Comparison of ENCODE assay signal across 1 cellular context in the genomic region with DNA sequence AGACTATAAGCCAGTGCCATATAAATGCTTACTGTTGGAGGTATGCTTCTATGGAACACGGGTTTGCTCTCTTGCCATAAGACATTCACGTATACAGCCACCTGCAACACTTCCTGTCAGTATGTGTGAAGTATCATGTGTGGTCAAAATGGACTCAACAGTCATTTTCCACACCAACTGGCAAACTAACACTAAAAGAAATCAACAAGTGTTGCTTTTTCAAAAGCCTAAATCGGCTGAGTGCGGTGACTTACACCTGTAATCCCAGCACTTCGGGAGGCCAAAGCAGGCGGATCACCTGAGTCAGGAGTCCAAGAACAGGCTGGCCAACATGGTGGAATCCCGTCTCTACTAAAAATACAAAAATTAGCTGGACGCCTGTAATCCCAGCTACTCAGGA.
TF ChIP-seq lines count a peak whose summit lies in the region.

No MANE protein-coding gene starts in this region.

TF ChIP-seq in GM12878, 131 proteins besides CTCF, POLR2A, EP300 and RAD21:
- TF ChIP-seq, protein P1, sequence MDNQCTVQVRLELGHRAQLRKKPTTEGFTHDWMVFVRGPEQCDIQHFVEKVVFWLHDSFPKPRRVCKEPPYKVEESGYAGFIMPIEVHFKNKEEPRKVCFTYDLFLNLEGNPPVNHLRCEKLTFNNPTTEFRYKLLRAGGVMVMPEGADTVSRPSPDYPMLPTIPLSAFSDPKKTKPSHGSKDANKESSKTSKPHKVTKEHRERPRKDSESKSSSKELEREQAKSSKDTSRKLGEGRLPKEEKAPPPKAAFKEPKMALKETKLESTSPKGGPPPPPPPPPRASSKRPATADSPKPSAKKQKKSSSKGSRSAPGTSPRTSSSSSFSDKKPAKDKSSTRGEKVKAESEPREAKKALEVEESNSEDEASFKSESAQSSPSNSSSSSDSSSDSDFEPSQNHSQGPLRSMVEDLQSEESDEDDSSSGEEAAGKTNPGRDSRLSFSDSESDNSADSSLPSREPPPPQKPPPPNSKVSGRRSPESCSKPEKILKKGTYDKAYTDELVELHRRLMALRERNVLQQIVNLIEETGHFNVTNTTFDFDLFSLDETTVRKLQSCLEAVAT (IDR thresholded peaks at IDR 0.05): peak; percentile 93
- peak; percentile 41; the same call in 1 of the 2 replicates for TF ChIP-seq RUNX3 (IDR thresholded peaks at IDR 0.05; ENCODE audit: low read length)
